In the genomic region with DNA sequence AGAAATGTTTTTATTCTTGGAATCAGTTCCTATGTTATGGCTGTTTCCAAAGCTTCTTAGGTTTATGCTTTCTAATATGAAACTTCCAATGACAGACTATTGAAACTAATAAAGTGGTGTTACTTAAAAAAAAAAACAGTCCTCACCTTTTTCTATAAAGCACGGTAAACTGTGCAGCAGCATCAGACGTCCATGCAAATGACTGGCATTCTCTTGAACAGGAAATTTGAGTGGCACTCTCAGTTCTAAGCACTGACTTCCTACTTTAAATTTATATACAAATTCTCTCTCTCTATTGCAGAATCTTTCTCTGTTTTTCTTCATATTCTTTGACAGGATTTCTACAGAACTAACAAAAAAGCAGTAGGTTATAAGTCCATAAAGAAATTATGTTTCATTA, we compare ENCODE assay signal across 27 cellular contexts. TPM values are rescaled to one million over a fixed set of nuclear protein-coding genes. Genes with fewer than 3 reads are reported as not detected.
DNase-seq lines count a peak whose midpoint lies in the region; ATAC-seq and TF ChIP-seq lines count a peak whose summit lies in the region.
"Had no signal": no experiment of that assay in that cellular context is flagged by ENCODE, and none has a peak within 500 bp of the region (broad histone marks: within the 10 kb centered on the region; RNA-seq: fewer than 3 reads in every experiment).

No MANE protein-coding gene starts in this region.

- H3K79me2 ChIP-seq in Karpas-422 (ENCODE audit: low read length): peaks cover 41% of the 10 kb centered on the region
- H3K79me2 ChIP-seq in OCI-LY7 (ENCODE audit: insufficient read depth, low read depth, low read length): peaks cover 60% of the 10 kb centered on the region

- H3K27ac ChIP-seq in Karpas-422 (ENCODE audit: low read length) (peak overlapping the region; percentile 96), OCI-LY7 (ENCODE audit: low read depth, low read length, poor library complexity, severe bottlenecking) (peak overlapping the region; percentile 93)
- H3K27ac ChIP-seq: Peyer's patch, SK-N-MC had no signal

- DNase-seq in GM12865 (ENCODE audit: low read depth): peak; percentile 46
- peak; percentile 77 for DNase-seq in Karpas-422
- peak; percentile 56 for DNase-seq in OCI-LY7 (ENCODE audit: low spot score)
- DNase-seq in inferior parietal cortex (ENCODE audit: extremely low spot score): no peak
- no peak for DNase-seq in stimulated activated CD4-positive, alpha-beta T cell treated with anti-CD3 and anti-CD28 coated beads, Interleukin-2, amount 100 ng/mL, for 24 hours
- DNase-seq: C1 segment of cervical spinal cord, DMS153, DND-41, GOT3, HFFc6, IMR-90, MV-4-11, NCI-H1105, NCI-H1436 treated with DMSO at 0.1 percent for 48 hours, NCI-H187 treated with DMSO at 0.1 percent for 48 hours, NCI-H446, NCI-H524 treated with DMSO at 0.1 percent for 48 hours, NCI-H774, OCI-M1, Peyer's patch, SHP77 treated with DMSO at 0.1 percent for 48 hours, SW 1271 had no signal

- BruUV-seq in OCI-LY7 (replicated peaks; lab: Mats Ljungman, UMichigan): no TSS peak

- H3K9me3 ChIP-seq in Karpas-422 (ENCODE audit: low read length): no peaks in the 10 kb centered on the region
- no peaks in the 10 kb centered on the region for H3K9me3 ChIP-seq in OCI-LY7 (ENCODE audit: low read length)
- H3K9me3 ChIP-seq: HAP-1, Peyer's patch had no signal

- peaks cover 69% of the 10 kb centered on the region for H3K4me1 ChIP-seq in Karpas-422 (ENCODE audit: low read length)
- peaks cover 66% of the 10 kb centered on the region for H3K4me1 ChIP-seq in OCI-LY7 (ENCODE audit: insufficient read depth, low read length, poor library complexity, severe bottlenecking)

- H2AFZ ChIP-seq in Karpas-422 (ENCODE audit: low read length) (no peak overlapping the region), OCI-LY7 (ENCODE audit: low read length) (no peak overlapping the region)

- intact Hi-C loops in OCI-LY7 (cut with micrococcal nuclease; ENCODE audit: unreplicated experiment): loop anchor here (5.0 kb wide), 2 partner anchors 214 to 291 kb away; partner anchors contain the start of gene TIGAR

- H3K9ac ChIP-seq in Karpas-422 (ENCODE audit: low read length): no peak overlapping the region

- peaks cover 23% of the 10 kb centered on the region for H3K4me1 Mint-ChIP-seq in stimulated activated memory B cell treated with anti-CD40 and anti-IgM and Interleukin-4, amounts not matched to agents 10 μg/mL and 1 μg/mL and 100 μg/mL, for 72 hours

- no peaks in the 10 kb centered on the region for H3K27me3 Mint-ChIP-seq in stimulated activated memory B cell treated with anti-CD40 and anti-IgM and Interleukin-4, amounts not matched to agents 10 μg/mL and 1 μg/mL and 100 μg/mL, for 72 hours

- TF ChIP-seq CTCF in GM12865 (IDR thresholded peaks at IDR 0.05; ENCODE audit: insufficient read depth, low read depth, low read length, missing control alignments) (no peak), OCI-LY7 (conservative IDR thresholded peaks at IDR 0.05; ENCODE audit: low read length) (no peak)

- H3K36me3 ChIP-seq in Karpas-422 (ENCODE audit: insufficient read depth, low read length) (0 out of 2 replicates have a peak, but pooled peaks cover 4% of the 10 kb centered on the region), OCI-LY7 (ENCODE audit: insufficient read depth, low read length) (peaks cover 33% of the 10 kb centered on the region)

- no peak overlapping the region for H3K4me3 Mint-ChIP-seq in stimulated activated memory B cell treated with anti-CD40 and anti-IgM and Interleukin-4, amounts not matched to agents 10 μg/mL and 1 μg/mL and 100 μg/mL, for 72 hours
- H3K4me3 Mint-ChIP-seq: HFFc6 had no signal

- H3K4me3 ChIP-seq in GM12865 (ENCODE audit: low read depth, low read length) (no peak overlapping the region), Karpas-422 (ENCODE audit: low read length) (peak overlapping the region; percentile 96; the same call in 1 of the 2 replicates), OCI-LY7 (ENCODE audit: low read depth, low read length, poor library complexity, severe bottlenecking) (peak overlapping the region; percentile 93)
- H3K4me3 ChIP-seq: HAP-1, Peyer's patch, SK-N-MC had no signal

- peak overlapping the region; percentile 93 for H3K4me2 ChIP-seq in Karpas-422 (ENCODE audit: low read depth, low read length, poor library complexity, severe bottlenecking)
- H3K4me2 ChIP-seq in OCI-LY7 (ENCODE audit: low read length): peak overlapping the region; percentile 82

- H3K9me2 ChIP-seq in Karpas-422 (replicated peaks; ENCODE audit: insufficient read depth, low read length) (no peaks in the 10 kb centered on the region), OCI-LY7 (ENCODE audit: insufficient read depth, low read length) (no peaks in the 10 kb centered on the region)

- ATAC-seq in HG03175 (IDR thresholded peaks at IDR 0.05; ENCODE audit: unreplicated experiment): no peak
- no peak for ATAC-seq in stimulated activated memory B cell treated with anti-CD40 and anti-IgM and Interleukin-4, amounts not matched to agents 10 μg/mL and 1 μg/mL and 100 μg/mL, for 72 hours

- POLR2A ChIA-PET in OCI-LY7 (lab: Charles Lee): interaction anchor here (0.6 to 0.7 kb wide), 2 partner anchors 28 to 764 kb away, joined by 3 read pairs; no protein-coding TSS in a partner anchor

- CTCF ChIA-PET in OCI-LY7 (lab: Charles Lee; ENCODE audit: unreplicated experiment): no interaction called here

- H3K9me3 Mint-ChIP-seq in stimulated activated memory B cell treated with anti-CD40 and anti-IgM and Interleukin-4, amounts not matched to agents 10 μg/mL and 1 μg/mL and 100 μg/mL, for 72 hours: no peaks in the 10 kb centered on the region
- H3K9me3 Mint-ChIP-seq: HFFc6; T-helper 1 cell treated with Interleukin-12 subunit alpha and Interleukin-12 subunit beta and Interleukin-4 antibody, amounts not matched to agents 30 μg/mL and 1 μg/mL, for 36 hours had no signal

- H4K20me1 ChIP-seq in Karpas-422 (ENCODE audit: insufficient read depth, low read depth, low read length) (0 out of 2 replicates have a peak, but pooled peaks cover 3% of the 10 kb centered on the region), OCI-LY7 (ENCODE audit: insufficient read depth, low read length) (peaks cover 3% of the 10 kb centered on the region; the same call in 1 of the 2 replicates)

- H3K27ac Mint-ChIP-seq in stimulated activated memory B cell treated with anti-CD40 and anti-IgM and Interleukin-4, amounts not matched to agents 10 μg/mL and 1 μg/mL and 100 μg/mL, for 72 hours: no peak overlapping the region
- H3K27ac Mint-ChIP-seq: HFFc6; T-helper 1 cell treated with Interleukin-12 subunit alpha and Interleukin-12 subunit beta and Interleukin-4 antibody, amounts not matched to agents 30 μg/mL and 1 μg/mL, for 36 hours had no signal

- H3K27me3 ChIP-seq in Karpas-422 (ENCODE audit: low read length): no peaks in the 10 kb centered on the region
- H3K27me3 ChIP-seq: Peyer's patch had no signal

- no peaks in the 10 kb centered on the region for H3K36me3 Mint-ChIP-seq in stimulated activated memory B cell treated with anti-CD40 and anti-IgM and Interleukin-4, amounts not matched to agents 10 μg/mL and 1 μg/mL and 100 μg/mL, for 72 hours

RNA-seq across cellular contexts. Expression of gene RAD51AP1, which starts 2.8 kb away (rescaled TPM):
- 14.1 and 39.2 TPM in 2 replicates for total RNA-seq in Karpas-422 (2014; rRNA removed; shearing (Covaris generic); ENCODE audit: low replicate concordance)
- 81.3 and 98.6 TPM in 2 replicates for total RNA-seq in OCI-LY7 (2014; rRNA removed; shearing (Covaris generic))
- 69.2 and 86.0 TPM in 2 replicates for total RNA-seq in OCI-LY7 (2022)

RNA-seq across cellular contexts. Expression of gene DYRK4, which starts 26.1 kb away (rescaled TPM):
- total RNA-seq in Karpas-422 (2014; rRNA removed; shearing (Covaris generic); ENCODE audit: low replicate concordance): 27.2 and 44.9 TPM in 2 replicates
- 32.3 and 33.9 TPM in 2 replicates for total RNA-seq in OCI-LY7 (2014; rRNA removed; shearing (Covaris generic))
- 21.3 and 23.1 TPM in 2 replicates for total RNA-seq in OCI-LY7 (2022)

Comparison
In these comparisons a context has a peak if more than half of its experiments do, and no peak if none do; other contexts are left out.
1. DNase-seq: peak in GM12865 (single experiment), Karpas-422 (single experiment) and OCI-LY7 (single experiment); none in inferior parietal cortex (single experiment) and stimulated activated CD4-positive, alpha-beta T cell treated with anti-CD3 and anti-CD28 coated beads, Interleukin-2, amount 100 ng/mL, for 24 hours (0 of 2).